ENCODE assay signal across 13 cellular contexts in the genomic region with DNA sequence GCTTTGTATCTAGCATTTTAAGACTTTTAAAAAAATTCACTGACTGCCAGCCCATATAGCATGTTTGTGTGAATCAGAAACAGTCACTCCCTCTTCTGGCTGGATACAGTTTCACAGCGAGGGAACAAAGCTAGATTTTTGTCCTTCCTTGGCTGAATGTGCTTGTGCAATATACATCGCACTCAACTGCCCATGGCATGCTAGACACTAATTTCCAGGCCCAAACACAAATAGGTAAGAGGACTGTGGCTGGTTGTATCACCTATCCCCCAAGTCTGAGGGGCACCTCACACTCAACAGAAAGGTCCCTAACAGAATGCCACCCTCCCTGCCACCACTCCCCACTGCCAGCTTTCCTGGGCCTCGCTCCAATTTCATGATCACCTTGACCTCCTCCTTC. TPM values are rescaled to one million over a fixed set of nuclear protein-coding genes. Genes with fewer than 3 reads are reported as not detected.
DNase-seq lines count a peak whose midpoint lies in the region; ATAC-seq, FAIRE-seq and TF ChIP-seq lines count a peak whose summit lies in the region.
"Had no signal": no experiment of that assay in that cellular context is flagged by ENCODE, and none has a peak within 500 bp of the region (broad histone marks: within the 10 kb centered on the region; RNA-seq: fewer than 3 reads in every experiment).

No MANE protein-coding gene starts in this region.

- H3K4me3 ChIP-seq in A549: no peak overlapping the region
- H3K4me3 ChIP-seq: esophagus muscularis mucosa had no signal

- POLR2A ChIA-PET in A549 (lab: Yijun Ruan, JAX): interaction anchor here (1.0 kb wide), 1 partner anchor 255 kb away, joined by 3 read pairs; the partner anchor contains the start of gene MANBAL

- peak; percentile 42 to 51 for DNase-seq in A549 (ENCODE audit: low read depth in 1 of 2, low spot score in 1 of 2)
- peak; percentile 40 for DNase-seq in RKO (ENCODE audit: low spot score)
- DNase-seq in HuH-7.5 (ENCODE audit: low spot score): no peak
- DNase-seq in caudate nucleus (lab: John Stamatoyannopoulos, UW): no peak
- DNase-seq in NCI-H2196 (lab: John Stamatoyannopoulos, UW; ENCODE audit: unreplicated experiment): no peak
- DNase-seq: activated CD4-positive, alpha-beta T cell treated with anti-CD3 and anti-CD28 coated beads, Interleukin-2, amount 50 U/mL, for 4 hours; NCI-H187 treated with DMSO at 0.1 percent for 48 hours had no signal

- CTCF ChIA-PET in A549 (lab: Yijun Ruan, JAX): interaction anchor here (1.0 to 3.8 kb wide), 4 partner anchors 10 to 275 kb away, joined by 3 to 30 read pairs (median 18); no protein-coding TSS in a partner anchor

- H3K9me3 ChIP-seq in A549: no peaks in the 10 kb centered on the region
- H3K9me3 ChIP-seq: esophagus muscularis mucosa had no signal

- no peak for TF ChIP-seq EP300 in A549 (IDR thresholded peaks at IDR 0.05)

- TF ChIP-seq POLR2A in A549 (IDR thresholded peaks at IDR 0.05; ENCODE audit: low read length): no peak

- 0 out of 5 replicates have a peak, but pooled peaks of 1 of the 2 experiments have one; percentile 26 for TF ChIP-seq RAD21 in A549 (conservative IDR thresholded peaks at IDR 0.05 in 1 of 2, IDR thresholded peaks at IDR 0.05 in 1 of 2)

- 55% methylated on average over 3 of the region's 3 CpGs for WGBS in A549 (ENCODE audit: missing lambda C conversion rate)

- no peak for FAIRE-seq in A549 (lab: Jason Lieb, UNC)
- FAIRE-seq: H54 had no signal

- ATAC-seq in A549 (peak; percentile 87), esophagus mucosa (peak; percentile 22), HG03342 (IDR thresholded peaks at IDR 0.05; ENCODE audit: unreplicated experiment) (no peak)
- ATAC-seq: stimulated activated memory B cell treated with anti-CD40 and anti-IgM and Interleukin-4, amounts not matched to agents 10 μg/mL and 1 μg/mL and 100 μg/mL, for 72 hours had no signal

- H3K27ac ChIP-seq in A549 (no peak overlapping the region), caudate nucleus (ENCODE audit: low read depth, low read length) (no peak overlapping the region)
- H3K27ac ChIP-seq: esophagus muscularis mucosa had no signal

- H3K4me2 ChIP-seq in A549: no peak overlapping the region

- H3K4me1 ChIP-seq in A549: peaks cover 6% of the 10 kb centered on the region; the same call in 1 of the 3 replicates
- H3K4me1 ChIP-seq: esophagus muscularis mucosa had no signal

- TF ChIP-seq CTCF in A549 (IDR thresholded peaks at IDR 0.05) (peak; percentile 32; the same call in 2 of the 3 replicates), GM12872 (IDR thresholded peaks at IDR 0.05; ENCODE audit: insufficient read depth, low read depth, low read length) (peak; percentile 30; the same call in 1 of the 3 replicates)

TF ChIP-seq in A549, 52 proteins besides CTCF, POLR2A, EP300 and RAD21:
- no peak for TF ChIP-seq REST (IDR thresholded peaks at IDR 0.05)
- 0 out of 3 replicates have a peak, but pooled peaks have one; percentile 11 for TF ChIP-seq SMC3 (IDR thresholded peaks at IDR 0.05)
- TF ChIP-seq CEBPB (IDR thresholded peaks at IDR 0.05): peak; percentile 33 to 55; a peak in 3 of 4 replicates

RNA-seq across cellular contexts. Expression of gene BLCAP, which starts 16.2 kb away (rescaled TPM):
- polyA plus RNA-seq in A549 (2011; rRNA removed) (48.3 and 49.0 TPM in 2 replicates), A549 (2017; fragmentation: RNase III; extraction: RNeasy Plus Mini Kit Qiagen cat#74134 plus additional on column Dnase treatment) (30.3 to 31.5 TPM (median 30.7 TPM) in 3 replicates)
- 38.7 and 49.6 TPM in 2 replicates for polyA plus RNA-seq in A549 (2012; cell fraction: cytosol; rRNA removed)
- 40.4 and 41.5 TPM in 2 replicates for polyA plus RNA-seq in A549 (2012; cell fraction: nucleus; rRNA removed)
- polyA minus RNA-seq in A549 (2011; rRNA and poly(A)+ RNA removed): 43.4 and 43.9 TPM in 2 replicates
- 66.1 TPM for total RNA-seq in esophagus mucosa

RNA-seq across cellular contexts. Expression of gene NNAT, which starts 22.8 kb away (rescaled TPM):
- polyA plus RNA-seq in A549 (2011; rRNA removed): not detected in 2 replicates
- not detected in 2 replicates for polyA plus RNA-seq in A549 (2012; cell fraction: cytosol; rRNA removed)
- polyA plus RNA-seq in A549 (2012; cell fraction: nucleus; rRNA removed): not detected in 2 replicates
- polyA plus RNA-seq in A549 (2017; fragmentation: RNase III; extraction: RNeasy Plus Mini Kit Qiagen cat#74134 plus additional on column Dnase treatment): not detected in 3 replicates
- polyA minus RNA-seq in A549 (2011; rRNA and poly(A)+ RNA removed): not detected in 2 replicates
- 0.28 TPM for total RNA-seq in esophagus mucosa

Comparison
In these comparisons a context has a peak if more than half of its experiments do, and no peak if none do; other contexts are left out.
1. DNase-seq: peak in A549 (2 of 2) and RKO (single experiment); none in HuH-7.5 (single experiment), caudate nucleus (0 of 61) and NCI-H2196 (single experiment).